ENCODE assay signal across 1 cellular context in the genomic region with DNA sequence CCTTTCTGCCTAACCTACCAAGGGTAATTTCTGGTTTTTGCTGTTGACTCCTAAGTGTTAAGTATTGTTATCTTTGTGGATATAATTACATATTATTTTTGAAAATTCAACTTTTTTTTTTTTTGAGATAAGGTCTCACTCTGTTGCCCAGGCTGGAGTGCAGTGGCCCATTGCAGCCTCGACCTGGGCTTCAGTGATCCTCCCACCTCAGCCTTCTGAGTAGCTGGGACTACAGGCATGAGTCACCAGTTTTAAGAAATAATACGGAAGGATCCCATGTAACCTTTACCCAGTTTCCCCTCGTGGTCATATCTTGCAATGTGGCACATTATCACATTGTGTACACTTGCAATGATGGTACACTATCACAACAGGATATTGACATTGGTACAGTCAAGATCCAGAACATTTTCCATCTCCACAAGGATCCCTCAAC.
TF ChIP-seq lines count a peak whose summit lies in the region.

No MANE protein-coding gene starts in this region.

TF ChIP-seq in HepG2, 621 proteins besides CTCF, POLR2A, EP300 and RAD21:
- no peak for TF ChIP-seq FOXA1 (IDR thresholded peaks at IDR 0.05)
- TF ChIP-seq FOXA1 (CRISPR knock-in tag; IDR thresholded peaks at IDR 0.05) = 0 out of 2 replicates have a peak, but pooled peaks have one; percentile 54
- peak; percentile 29; the same call in 1 of the 2 replicates for TF ChIP-seq PHF20 (CRISPR knock-in tag; IDR thresholded peaks at IDR 0.05)
- TF ChIP-seq ZNF205 (CRISPR knock-in tag; IDR thresholded peaks at IDR 0.05) = no peak
- TF ChIP-seq ASH2L (IDR thresholded peaks at IDR 0.05; ENCODE audit: insufficient read length, low read depth, low read length) = no peak
- TF ChIP-seq, protein P1, sequence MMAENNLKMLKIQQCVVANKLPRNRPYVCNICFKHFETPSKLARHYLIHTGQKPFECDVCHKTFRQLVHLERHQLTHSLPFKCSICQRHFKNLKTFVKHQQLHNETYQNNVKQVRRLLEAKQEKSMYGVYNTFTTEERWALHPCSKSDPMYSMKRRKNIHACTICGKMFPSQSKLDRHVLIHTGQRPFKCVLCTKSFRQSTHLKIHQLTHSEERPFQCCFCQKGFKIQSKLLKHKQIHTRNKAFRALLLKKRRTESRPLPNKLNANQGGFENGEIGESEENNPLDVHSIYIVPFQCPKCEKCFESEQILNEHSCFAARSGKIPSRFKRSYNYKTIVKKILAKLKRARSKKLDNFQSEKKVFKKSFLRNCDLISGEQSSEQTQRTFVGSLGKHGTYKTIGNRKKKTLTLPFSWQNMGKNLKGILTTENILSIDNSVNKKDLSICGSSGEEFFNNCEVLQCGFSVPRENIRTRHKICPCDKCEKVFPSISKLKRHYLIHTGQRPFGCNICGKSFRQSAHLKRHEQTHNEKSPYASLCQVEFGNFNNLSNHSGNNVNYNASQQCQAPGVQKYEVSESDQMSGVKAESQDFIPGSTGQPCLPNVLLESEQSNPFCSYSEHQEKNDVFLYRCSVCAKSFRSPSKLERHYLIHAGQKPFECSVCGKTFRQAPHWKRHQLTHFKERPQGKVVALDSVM (CRISPR knock-in tag; IDR thresholded peaks at IDR 0.05) = 0 out of 2 replicates have a peak, but pooled peaks have one; percentile 14
- TF ChIP-seq HHEX (CRISPR knock-in tag; IDR thresholded peaks at IDR 0.05) = no peak
- no peak for TF ChIP-seq GTF3A (CRISPR knock-in tag; conservative IDR thresholded peaks at IDR 0.05)
- no peak for TF ChIP-seq ZKSCAN8 (CRISPR knock-in tag; IDR thresholded peaks at IDR 0.05; ENCODE audit: borderline replicate concordance)
- TF ChIP-seq ZNF564 (CRISPR knock-in tag; IDR thresholded peaks at IDR 0.05) = no peak
- no peak for TF ChIP-seq JUNB (CRISPR knock-in tag; IDR thresholded peaks at IDR 0.05; ENCODE audit: borderline replicate concordance)
- TF ChIP-seq SIN3B (IDR thresholded peaks at IDR 0.05; ENCODE audit: low read length) = no peak
- TF ChIP-seq ISL2 (CRISPR knock-in tag; IDR thresholded peaks at IDR 0.05) = no peak
- TF ChIP-seq ARNT (IDR thresholded peaks at IDR 0.05) = no peak
- TF ChIP-seq, protein P2, sequence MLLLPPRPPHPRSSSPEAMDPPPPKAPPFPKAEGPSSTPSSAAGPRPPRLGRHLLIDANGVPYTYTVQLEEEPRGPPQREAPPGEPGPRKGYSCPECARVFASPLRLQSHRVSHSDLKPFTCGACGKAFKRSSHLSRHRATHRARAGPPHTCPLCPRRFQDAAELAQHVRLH (CRISPR knock-in tag; IDR thresholded peaks at IDR 0.05; ENCODE audit: borderline replicate concordance, low read depth) = no peak
- TF ChIP-seq ZNF737 (CRISPR knock-in tag; IDR thresholded peaks at IDR 0.05; ENCODE audit: borderline replicate concordance) = no peak
- TF ChIP-seq, protein P3, sequence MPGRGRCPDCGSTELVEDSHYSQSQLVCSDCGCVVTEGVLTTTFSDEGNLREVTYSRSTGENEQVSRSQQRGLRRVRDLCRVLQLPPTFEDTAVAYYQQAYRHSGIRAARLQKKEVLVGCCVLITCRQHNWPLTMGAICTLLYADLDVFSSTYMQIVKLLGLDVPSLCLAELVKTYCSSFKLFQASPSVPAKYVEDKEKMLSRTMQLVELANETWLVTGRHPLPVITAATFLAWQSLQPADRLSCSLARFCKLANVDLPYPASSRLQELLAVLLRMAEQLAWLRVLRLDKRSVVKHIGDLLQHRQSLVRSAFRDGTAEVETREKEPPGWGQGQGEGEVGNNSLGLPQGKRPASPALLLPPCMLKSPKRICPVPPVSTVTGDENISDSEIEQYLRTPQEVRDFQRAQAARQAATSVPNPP (CRISPR knock-in tag; IDR thresholded peaks at IDR 0.05) = no peak
- TF ChIP-seq HMG20A (CRISPR knock-in tag; IDR thresholded peaks at IDR 0.05; ENCODE audit: borderline replicate concordance) = no peak
- no peak for TF ChIP-seq ZNF788 (CRISPR knock-in tag; IDR thresholded peaks at IDR 0.05; ENCODE audit: borderline replicate concordance)
- no peak for TF ChIP-seq ZSCAN20 (CRISPR knock-in tag; IDR thresholded peaks at IDR 0.05; ENCODE audit: borderline replicate concordance)
- TF ChIP-seq ZNF121 (CRISPR knock-in tag; IDR thresholded peaks at IDR 0.05) = peak; percentile 78
- TF ChIP-seq, protein P4, sequence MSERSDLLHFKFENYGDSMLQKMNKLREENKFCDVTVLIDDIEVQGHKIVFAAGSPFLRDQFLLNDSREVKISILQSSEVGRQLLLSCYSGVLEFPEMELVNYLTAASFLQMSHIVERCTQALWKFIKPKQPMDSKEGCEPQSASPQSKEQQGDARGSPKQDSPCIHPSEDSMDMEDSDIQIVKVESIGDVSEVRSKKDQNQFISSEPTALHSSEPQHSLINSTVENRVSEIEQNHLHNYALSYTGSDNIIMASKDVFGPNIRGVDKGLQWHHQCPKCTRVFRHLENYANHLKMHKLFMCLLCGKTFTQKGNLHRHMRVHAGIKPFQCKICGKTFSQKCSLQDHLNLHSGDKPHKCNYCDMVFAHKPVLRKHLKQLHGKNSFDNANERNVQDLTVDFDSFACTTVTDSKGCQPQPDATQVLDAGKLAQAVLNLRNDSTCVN (CRISPR knock-in tag; IDR thresholded peaks at IDR 0.05; ENCODE audit: borderline replicate concordance) = no peak
- TF ChIP-seq MED13 (CRISPR knock-in tag; IDR thresholded peaks at IDR 0.05) = no peak
- no peak for TF ChIP-seq ZNF549 (CRISPR knock-in tag; IDR thresholded peaks at IDR 0.05)
- TF ChIP-seq MZF1 (CRISPR knock-in tag; IDR thresholded peaks at IDR 0.05; ENCODE audit: borderline replicate concordance) = no peak
- 0 out of 2 replicates have a peak, but pooled peaks have one; percentile 17 for TF ChIP-seq FOXA3 (CRISPR knock-in tag; IDR thresholded peaks at IDR 0.05)
- TF ChIP-seq NFKBIZ (CRISPR knock-in tag; IDR thresholded peaks at IDR 0.05) = no peak
- TF ChIP-seq, protein P5, sequence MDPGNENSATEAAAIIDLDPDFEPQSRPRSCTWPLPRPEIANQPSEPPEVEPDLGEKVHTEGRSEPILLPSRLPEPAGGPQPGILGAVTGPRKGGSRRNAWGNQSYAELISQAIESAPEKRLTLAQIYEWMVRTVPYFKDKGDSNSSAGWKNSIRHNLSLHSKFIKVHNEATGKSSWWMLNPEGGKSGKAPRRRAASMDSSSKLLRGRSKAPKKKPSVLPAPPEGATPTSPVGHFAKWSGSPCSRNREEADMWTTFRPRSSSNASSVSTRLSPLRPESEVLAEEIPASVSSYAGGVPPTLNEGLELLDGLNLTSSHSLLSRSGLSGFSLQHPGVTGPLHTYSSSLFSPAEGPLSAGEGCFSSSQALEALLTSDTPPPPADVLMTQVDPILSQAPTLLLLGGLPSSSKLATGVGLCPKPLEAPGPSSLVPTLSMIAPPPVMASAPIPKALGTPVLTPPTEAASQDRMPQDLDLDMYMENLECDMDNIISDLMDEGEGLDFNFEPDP (CRISPR knock-in tag; conservative IDR thresholded peaks at IDR 0.05) = no peak
- TF ChIP-seq NCOA2 (CRISPR knock-in tag; IDR thresholded peaks at IDR 0.05) = no peak
- TF ChIP-seq ZNF550 (CRISPR knock-in tag; IDR thresholded peaks at IDR 0.05; ENCODE audit: borderline replicate concordance) = no peak
- TF ChIP-seq NRL (CRISPR knock-in tag; IDR thresholded peaks at IDR 0.05; ENCODE audit: borderline replicate concordance) = no peak
- TF ChIP-seq, protein P6, sequence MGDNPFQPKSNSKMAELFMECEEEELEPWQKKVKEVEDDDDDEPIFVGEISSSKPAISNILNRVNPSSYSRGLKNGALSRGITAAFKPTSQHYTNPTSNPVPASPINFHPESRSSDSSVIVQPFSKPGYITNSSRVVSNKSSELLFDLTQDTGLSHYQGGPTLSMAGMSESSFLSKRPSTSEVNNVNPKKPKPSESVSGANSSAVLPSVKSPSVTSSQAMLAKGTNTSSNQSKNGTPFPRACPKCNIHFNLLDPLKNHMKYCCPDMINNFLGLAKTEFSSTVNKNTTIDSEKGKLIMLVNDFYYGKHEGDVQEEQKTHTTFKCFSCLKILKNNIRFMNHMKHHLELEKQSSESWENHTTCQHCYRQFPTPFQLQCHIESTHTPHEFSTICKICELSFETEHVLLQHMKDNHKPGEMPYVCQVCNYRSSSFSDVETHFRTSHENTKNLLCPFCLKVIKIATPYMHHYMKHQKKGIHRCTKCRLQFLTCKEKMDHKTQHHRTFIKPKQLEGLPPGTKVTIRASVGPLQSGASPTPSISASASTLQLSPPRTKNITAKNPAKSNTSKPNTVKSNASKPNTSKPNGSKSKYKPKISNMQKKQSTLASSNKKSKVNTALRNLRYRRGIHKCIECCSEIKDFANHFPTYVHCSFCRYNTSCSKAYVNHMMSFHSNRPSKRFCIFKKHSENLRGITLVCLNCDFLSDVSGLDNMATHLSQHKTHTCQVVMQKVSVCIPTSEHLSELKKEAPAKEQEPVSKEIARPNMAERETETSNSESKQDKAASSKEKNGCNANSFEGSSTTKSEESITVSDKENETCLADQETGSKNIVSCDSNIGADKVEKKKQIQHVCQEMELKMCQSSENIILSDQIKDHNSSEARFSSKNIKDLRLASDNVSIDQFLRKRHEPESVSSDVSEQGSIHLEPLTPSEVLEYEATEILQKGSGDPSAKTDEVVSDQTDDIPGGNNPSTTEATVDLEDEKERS (CRISPR knock-in tag; IDR thresholded peaks at IDR 0.05) = no peak
- no peak for TF ChIP-seq ZFAT (CRISPR knock-in tag; conservative IDR thresholded peaks at IDR 0.05)
- no peak for TF ChIP-seq SATB2 (CRISPR knock-in tag; IDR thresholded peaks at IDR 0.05)
- no peak for TF ChIP-seq SP5 (CRISPR knock-in tag; IDR thresholded peaks at IDR 0.05; ENCODE audit: borderline replicate concordance, low read depth)
- no peak for TF ChIP-seq ZNF652 (CRISPR knock-in tag; IDR thresholded peaks at IDR 0.05; ENCODE audit: borderline replicate concordance, low read depth)
- no peak for TF ChIP-seq MBNL3 (CRISPR knock-in tag; conservative IDR thresholded peaks at IDR 0.05)
